In the genomic region with DNA sequence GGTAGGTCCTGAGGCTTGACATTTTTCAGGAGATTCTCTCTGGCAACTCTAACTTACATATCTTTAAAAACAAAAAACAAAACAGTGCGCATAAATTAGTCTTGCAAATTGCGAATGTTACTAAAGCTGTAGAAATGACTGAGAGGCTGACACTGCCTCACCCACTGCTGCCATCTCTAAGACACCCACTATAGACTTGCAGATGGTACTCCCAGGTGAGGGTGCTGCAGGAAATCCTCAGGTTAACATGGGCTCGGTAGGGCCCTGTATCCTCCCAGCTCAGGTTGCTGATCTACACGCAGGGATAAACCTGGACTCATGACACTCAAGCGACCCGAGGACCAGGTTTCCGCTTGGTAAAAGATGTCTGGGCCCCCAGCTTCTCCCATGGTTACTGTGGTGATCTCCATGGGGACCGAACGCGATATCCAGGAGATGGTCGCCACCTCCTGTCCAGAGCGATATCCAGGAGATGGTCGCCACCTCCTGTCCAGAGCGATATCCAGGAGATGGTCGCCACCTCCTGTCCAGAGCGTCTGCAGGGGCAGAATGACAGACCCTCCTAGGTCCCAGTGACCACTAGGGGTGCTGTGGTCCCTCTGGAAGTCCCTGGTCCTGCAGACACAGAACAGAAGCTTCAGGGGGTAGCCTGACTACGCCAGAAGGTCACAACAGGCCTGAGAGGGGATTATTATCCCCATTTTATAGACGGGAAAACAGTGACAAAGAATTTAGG, we compare ENCODE assay signal across 1 cellular context.
A peak's percentile ranks its signal among the peaks of the same experiment; 100 is the strongest.
TF ChIP-seq lines count a peak whose summit lies in the region.

No MANE protein-coding gene starts in this region.

TF ChIP-seq in K562, 482 proteins besides CTCF, POLR2A, EP300 and RAD21:
- no peak for TF ChIP-seq EHMT2 (IDR thresholded peaks at IDR 0.05)
- TF ChIP-seq CHD2 (IDR thresholded peaks at IDR 0.05; ENCODE audit: low read depth, low read length), result no peak
- no peak for TF ChIP-seq COPS2 (conservative IDR thresholded peaks at IDR 0.05)
- peak; percentile 46; the same call in 1 of the 2 replicates for TF ChIP-seq ZBTB7A (IDR thresholded peaks at IDR 0.05; ENCODE audit: borderline replicate concordance, control insufficient read depth, low read depth, low read length)
- TF ChIP-seq, protein P1, sequence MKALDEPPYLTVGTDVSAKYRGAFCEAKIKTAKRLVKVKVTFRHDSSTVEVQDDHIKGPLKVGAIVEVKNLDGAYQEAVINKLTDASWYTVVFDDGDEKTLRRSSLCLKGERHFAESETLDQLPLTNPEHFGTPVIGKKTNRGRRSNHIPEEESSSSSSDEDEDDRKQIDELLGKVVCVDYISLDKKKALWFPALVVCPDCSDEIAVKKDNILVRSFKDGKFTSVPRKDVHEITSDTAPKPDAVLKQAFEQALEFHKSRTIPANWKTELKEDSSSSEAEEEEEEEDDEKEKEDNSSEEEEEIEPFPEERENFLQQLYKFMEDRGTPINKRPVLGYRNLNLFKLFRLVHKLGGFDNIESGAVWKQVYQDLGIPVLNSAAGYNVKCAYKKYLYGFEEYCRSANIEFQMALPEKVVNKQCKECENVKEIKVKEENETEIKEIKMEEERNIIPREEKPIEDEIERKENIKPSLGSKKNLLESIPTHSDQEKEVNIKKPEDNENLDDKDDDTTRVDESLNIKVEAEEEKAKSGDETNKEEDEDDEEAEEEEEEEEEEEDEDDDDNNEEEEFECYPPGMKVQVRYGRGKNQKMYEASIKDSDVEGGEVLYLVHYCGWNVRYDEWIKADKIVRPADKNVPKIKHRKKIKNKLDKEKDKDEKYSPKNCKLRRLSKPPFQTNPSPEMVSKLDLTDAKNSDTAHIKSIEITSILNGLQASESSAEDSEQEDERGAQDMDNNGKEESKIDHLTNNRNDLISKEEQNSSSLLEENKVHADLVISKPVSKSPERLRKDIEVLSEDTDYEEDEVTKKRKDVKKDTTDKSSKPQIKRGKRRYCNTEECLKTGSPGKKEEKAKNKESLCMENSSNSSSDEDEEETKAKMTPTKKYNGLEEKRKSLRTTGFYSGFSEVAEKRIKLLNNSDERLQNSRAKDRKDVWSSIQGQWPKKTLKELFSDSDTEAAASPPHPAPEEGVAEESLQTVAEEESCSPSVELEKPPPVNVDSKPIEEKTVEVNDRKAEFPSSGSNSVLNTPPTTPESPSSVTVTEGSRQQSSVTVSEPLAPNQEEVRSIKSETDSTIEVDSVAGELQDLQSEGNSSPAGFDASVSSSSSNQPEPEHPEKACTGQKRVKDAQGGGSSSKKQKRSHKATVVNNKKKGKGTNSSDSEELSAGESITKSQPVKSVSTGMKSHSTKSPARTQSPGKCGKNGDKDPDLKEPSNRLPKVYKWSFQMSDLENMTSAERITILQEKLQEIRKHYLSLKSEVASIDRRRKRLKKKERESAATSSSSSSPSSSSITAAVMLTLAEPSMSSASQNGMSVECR (CRISPR knock-in tag; IDR thresholded peaks at IDR 0.05), result no peak
- no peak for TF ChIP-seq LARP7 (IDR thresholded peaks at IDR 0.05)
- no peak for TF ChIP-seq SAFB2 (IDR thresholded peaks at IDR 0.05; ENCODE audit: borderline replicate concordance, low read depth, low read length, severe bottlenecking)
- no peak for TF ChIP-seq CHCHD3 (CRISPR knock-in tag; IDR thresholded peaks at IDR 0.05)
- TF ChIP-seq HCFC1 (IDR thresholded peaks at IDR 0.05; ENCODE audit: low read depth, low read length), result no peak
- no peak for TF ChIP-seq BRF1 (IDR thresholded peaks at IDR 0.05; ENCODE audit: borderline replicate concordance, extremely low read depth, insufficient read length)
- no peak for TF ChIP-seq TBP (optimal IDR thresholded peaks at IDR 0.05; ENCODE audit: low read depth, low read length)
- TF ChIP-seq YY1 (IDR thresholded peaks at IDR 0.05; ENCODE audit: borderline replicate concordance in 1 of 3, control insufficient read depth in 1 of 3, extremely low read depth in 1 of 3, insufficient read depth in 3 of 3, insufficient read length in 1 of 3, insufficient replicate concordance in 2 of 3, low read depth in 1 of 3, low read length in 2 of 3), result peak in 2 of 3 experiments; percentile 13 to 21
- TF ChIP-seq FOXA1 (IDR thresholded peaks at IDR 0.05; ENCODE audit: borderline replicate concordance), result no peak
- TF ChIP-seq, protein P2, sequence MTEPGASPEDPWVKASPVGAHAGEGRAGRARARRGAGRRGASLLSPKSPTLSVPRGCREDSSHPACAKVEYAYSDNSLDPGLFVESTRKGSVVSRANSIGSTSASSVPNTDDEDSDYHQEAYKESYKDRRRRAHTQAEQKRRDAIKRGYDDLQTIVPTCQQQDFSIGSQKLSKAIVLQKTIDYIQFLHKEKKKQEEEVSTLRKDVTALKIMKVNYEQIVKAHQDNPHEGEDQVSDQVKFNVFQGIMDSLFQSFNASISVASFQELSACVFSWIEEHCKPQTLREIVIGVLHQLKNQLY (CRISPR knock-in tag; conservative IDR thresholded peaks at IDR 0.05), result no peak
- no peak for TF ChIP-seq TSC22D4 (tag; IDR thresholded peaks at IDR 0.05)
- peak; percentile 87; the same call in 1 of the 2 replicates for TF ChIP-seq MYNN (IDR thresholded peaks at IDR 0.05)
- no peak for TF ChIP-seq MYNN (CRISPR knock-in tag; IDR thresholded peaks at IDR 0.05)
- TF ChIP-seq, protein P3, sequence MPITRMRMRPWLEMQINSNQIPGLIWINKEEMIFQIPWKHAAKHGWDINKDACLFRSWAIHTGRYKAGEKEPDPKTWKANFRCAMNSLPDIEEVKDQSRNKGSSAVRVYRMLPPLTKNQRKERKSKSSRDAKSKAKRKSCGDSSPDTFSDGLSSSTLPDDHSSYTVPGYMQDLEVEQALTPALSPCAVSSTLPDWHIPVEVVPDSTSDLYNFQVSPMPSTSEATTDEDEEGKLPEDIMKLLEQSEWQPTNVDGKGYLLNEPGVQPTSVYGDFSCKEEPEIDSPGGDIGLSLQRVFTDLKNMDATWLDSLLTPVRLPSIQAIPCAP (CRISPR knock-in tag; IDR thresholded peaks at IDR 0.05; ENCODE audit: borderline replicate concordance), result no peak
- TF ChIP-seq RFX1 (IDR thresholded peaks at IDR 0.05), result peak; percentile 71
- TF ChIP-seq PHF8 (IDR thresholded peaks at IDR 0.05; ENCODE audit: borderline replicate concordance, low read length), result no peak
- no peak for TF ChIP-seq ZNF197 (CRISPR knock-in tag; IDR thresholded peaks at IDR 0.05; ENCODE audit: low read depth)
- no peak for TF ChIP-seq HMG20A (CRISPR knock-in tag; conservative IDR thresholded peaks at IDR 0.05)
- no peak for TF ChIP-seq NR4A1 (CRISPR knock-in tag; IDR thresholded peaks at IDR 0.05)
- TF ChIP-seq NR4A1 (tag; IDR thresholded peaks at IDR 0.05), result no peak
- no peak for TF ChIP-seq NFIC (IDR thresholded peaks at IDR 0.05)
- peak; percentile 45; the same call in 1 of the 2 replicates for TF ChIP-seq XRCC5 (IDR thresholded peaks at IDR 0.05; ENCODE audit: low read depth, low read length)
